28 cellular contexts compared by ENCODE assay signal in genomic region chr5:141355641-141356040, GRCh38. TPM values are rescaled to one million over a fixed set of nuclear protein-coding genes. Genes with fewer than 3 reads are reported as not detected.
DNase-seq lines count a peak whose midpoint lies in the region; ATAC-seq, FAIRE-seq and TF ChIP-seq lines count a peak whose summit lies in the region.
"Had no signal": no experiment of that assay in that cellular context is flagged by ENCODE, and none has a peak within 500 bp of the region (broad histone marks: within the 10 kb centered on the region; RNA-seq: fewer than 3 reads in every experiment).

No MANE protein-coding gene starts in this region.

- intact Hi-C loops in lower leg skin (cut with DNase I; ENCODE audit: low total_unique reads) = no loop called here

- ATAC-seq in HG02623 (IDR thresholded peaks at IDR 0.05; ENCODE audit: unreplicated experiment) = no peak
- ATAC-seq: Panc1, sciatic nerve, WTC11 had no signal

- peaks cover 52% of the 10 kb centered on the region for H3K27me3 Mint-ChIP-seq in activated naive CD8-positive, alpha-beta T cell
- H3K27me3 Mint-ChIP-seq in activated naive CD8-positive, alpha-beta T cell treated with anti-CD3 and anti-CD28 coated beads for 36 hours = peaks cover 91% of the 10 kb centered on the region
- no peaks in the 10 kb centered on the region for H3K27me3 Mint-ChIP-seq in astrocyte (ENCODE audit: low read depth, unreplicated experiment)

- TF ChIP-seq POLR2A in lower leg skin (IDR thresholded peaks at IDR 0.05) = no peak

- H3K4me2 ChIP-seq in astrocyte (ENCODE audit: low read length) = peak overlapping the region; percentile 45

- no peak overlapping the region for H2AFZ ChIP-seq in astrocyte (ENCODE audit: low read depth, low read length)

- H3K4me3 Mint-ChIP-seq in activated naive CD8-positive, alpha-beta T cell = peak overlapping the region; percentile 9
- H3K4me3 Mint-ChIP-seq in activated naive CD8-positive, alpha-beta T cell treated with anti-CD3 and anti-CD28 coated beads for 36 hours = no peak overlapping the region
- no peak overlapping the region for H3K4me3 Mint-ChIP-seq in astrocyte (ENCODE audit: unreplicated experiment)
- H3K4me3 Mint-ChIP-seq: activated naive CD4-positive, alpha-beta T cell treated with anti-CD3 and anti-CD28 coated beads, Interleukin-2, amount 50 U/mL, for 24 hours; neural crest cell; WTC11 had no signal

- H3K4me1 ChIP-seq in astrocyte (ENCODE audit: insufficient read depth, low read length) (no peaks in the 10 kb centered on the region), subcutaneous abdominal adipose tissue (ENCODE audit: control insufficient read depth in 5 of 5, insufficient read depth in 5 of 5, low read length in 5 of 5) (peaks cover 0 to 11% (median 7%) of the 10 kb centered on the region in 5 donors)
- H3K4me1 ChIP-seq: BE2C, thyroid gland had no signal

- 54 to 56% methylated on average over 24 of the region's 24 CpGs for WGBS in lower leg skin, 2 donors

- peaks cover 1% of the 10 kb centered on the region for H3K4me1 Mint-ChIP-seq in activated naive CD8-positive, alpha-beta T cell (ENCODE audit: low read depth)
- H3K4me1 Mint-ChIP-seq in activated naive CD8-positive, alpha-beta T cell treated with anti-CD3 and anti-CD28 coated beads for 36 hours = peaks cover 3% of the 10 kb centered on the region
- H3K4me1 Mint-ChIP-seq in astrocyte (ENCODE audit: low read depth, unreplicated experiment) = no peaks in the 10 kb centered on the region
- H3K4me1 Mint-ChIP-seq: activated naive CD4-positive, alpha-beta T cell treated with anti-CD3 and anti-CD28 coated beads, Interleukin-2, amount 50 U/mL, for 24 hours; neural crest cell had no signal

- peaks cover 3% of the 10 kb centered on the region for H3K27me3 ChIP-seq in astrocyte (ENCODE audit: insufficient read depth, low read length)
- peaks cover 0 to 17% (median 6%) of the 10 kb centered on the region in 5 donors for H3K27me3 ChIP-seq in subcutaneous abdominal adipose tissue (ENCODE audit: control insufficient read depth in 5 of 5, insufficient read depth in 4 of 5, low read length in 5 of 5)
- H3K27me3 ChIP-seq: BE2C, thyroid gland had no signal

- no peaks in the 10 kb centered on the region for H3K36me3 ChIP-seq in astrocyte (ENCODE audit: insufficient read depth, low read length)
- H3K36me3 ChIP-seq in subcutaneous abdominal adipose tissue (ENCODE audit: control insufficient read depth in 5 of 5, insufficient read depth in 5 of 5, low read length in 5 of 5) = no peaks in the 10 kb centered on the region
- H3K36me3 ChIP-seq: thyroid gland had no signal

- H3K9me3 ChIP-seq in astrocyte (ENCODE audit: insufficient read depth, low read depth, low read length) = peaks cover 47% of the 10 kb centered on the region
- peaks cover 45 to 78% (median 65%) of the 10 kb centered on the region in 5 donors for H3K9me3 ChIP-seq in subcutaneous abdominal adipose tissue (ENCODE audit: control insufficient read depth in 5 of 5, low read length in 5 of 5)

- H3K27ac ChIP-seq in astrocyte (ENCODE audit: low read depth, low read length) (no peak overlapping the region), subcutaneous abdominal adipose tissue (ENCODE audit: low read depth, low read length) (no peak overlapping the region)
- H3K27ac ChIP-seq: thyroid gland had no signal

- H4K20me1 ChIP-seq in astrocyte (ENCODE audit: insufficient read depth, low read length) = no peaks in the 10 kb centered on the region

- DNase-seq in activated naive CD8-positive, alpha-beta T cell treated with anti-CD3 and anti-CD28 coated beads for 36 hours = no peak
- DNase-seq in astrocyte (ENCODE audit: low read depth) = no peak
- peak; percentile 65 for DNase-seq in mesenteric fat pad (ENCODE audit: low spot score)
- no peak for DNase-seq in lower leg skin (ENCODE audit: low spot score in 2 of 2)
- DNase-seq in ureter (ENCODE audit: low spot score) = no peak
- DNase-seq: activated CD4-positive, alpha-beta T cell treated with anti-CD3 and anti-CD28 coated beads, Interleukin-2, amount 50 U/mL, for 48 hours; activated CD8-positive, alpha-beta memory T cell treated with anti-CD3 and anti-CD28 coated beads, Interleukin-2, amount 50 U/mL, for 4 hours; BE2C; central memory CD4-positive, alpha-beta T cell; islet precursor cell; NCI-H1417 treated with DMSO at 0.1 percent for 48 hours; NCI-H2081 treated with DMSO at 0.1 percent for 48 hours; NCI-H226; SHP77 treated with DMSO at 0.1 percent for 48 hours; stimulated activated naive CD4-positive, alpha-beta T cell treated with Interleukin-2 at 50 U/mL for 16 hours; thyroid gland had no signal

- H3K9ac ChIP-seq in astrocyte (ENCODE audit: low read length) (no peak overlapping the region), subcutaneous abdominal adipose tissue (ENCODE audit: low read length in 5 of 5) (no peak overlapping the region)

- no peak for FAIRE-seq in astrocyte (lab: Jason Lieb, UNC)
- FAIRE-seq: A204.1 had no signal

- no peaks in the 10 kb centered on the region for H3K79me2 ChIP-seq in astrocyte (ENCODE audit: insufficient read depth, low read length)

- H3K27ac Mint-ChIP-seq in activated naive CD8-positive, alpha-beta T cell = no peak overlapping the region
- H3K27ac Mint-ChIP-seq in activated naive CD8-positive, alpha-beta T cell treated with anti-CD3 and anti-CD28 coated beads for 36 hours = no peak overlapping the region
- no peak overlapping the region for H3K27ac Mint-ChIP-seq in astrocyte (ENCODE audit: unreplicated experiment)
- H3K27ac Mint-ChIP-seq: activated naive CD4-positive, alpha-beta T cell treated with anti-CD3 and anti-CD28 coated beads, Interleukin-2, amount 50 U/mL, for 24 hours; activated T-helper 2 cell treated with anti-CD3 and anti-CD28 coated beads, Interferon-gamma antibody, Interleukin-2, Interleukin-4, amounts not matched to agents 10 μg/mL and 5 μg/mL and 100 μg/mL, durations not matched to agents 14 hours and 24 hours and 36 hours; dendritic cell treated with granulocyte-macrophage colony-stimulating factor and Interleukin-4, amounts not matched to agents 40 ng/mL and 50 ng/mL, for 4 days; WTC11 had no signal

- no peak overlapping the region for H3K4me3 ChIP-seq in astrocyte (ENCODE audit: insufficient read depth, low read depth, low read length)
- peak overlapping the region; percentile 43 to 60 (median 56) for H3K4me3 ChIP-seq in subcutaneous abdominal adipose tissue (ENCODE audit: low read depth in 1 of 5, low read length in 5 of 5)
- H3K4me3 ChIP-seq in lower leg skin (ENCODE audit: low read depth, poor library complexity, severe bottlenecking) = no peak overlapping the region

- TF ChIP-seq CTCF in astrocyte (IDR thresholded peaks at IDR 0.05; ENCODE audit: insufficient read depth, low read depth, low read length) (no peak), lower leg skin (IDR thresholded peaks at IDR 0.05) (no peak)

- peaks cover 9% of the 10 kb centered on the region for H3K9me3 Mint-ChIP-seq in activated naive CD8-positive, alpha-beta T cell (ENCODE audit: low read depth)
- peaks cover 37% of the 10 kb centered on the region for H3K9me3 Mint-ChIP-seq in activated naive CD8-positive, alpha-beta T cell treated with anti-CD3 and anti-CD28 coated beads for 36 hours
- H3K9me3 Mint-ChIP-seq in astrocyte (ENCODE audit: unreplicated experiment) = peaks cover 35% of the 10 kb centered on the region

- peaks cover 13% of the 10 kb centered on the region for H3K36me3 Mint-ChIP-seq in activated naive CD8-positive, alpha-beta T cell
- H3K36me3 Mint-ChIP-seq in activated naive CD8-positive, alpha-beta T cell treated with anti-CD3 and anti-CD28 coated beads for 36 hours = peaks cover 18% of the 10 kb centered on the region
- H3K36me3 Mint-ChIP-seq in astrocyte (ENCODE audit: low read depth, unreplicated experiment) = peaks cover 10% of the 10 kb centered on the region

RNA-seq across cellular contexts. Expression of gene PCDHGA4, which starts 0.8 kb away (rescaled TPM):
- under 1 TPM in 1 of 2 experiments, not detected in 1; 0.12 TPM for total RNA-seq in activated naive CD8-positive, alpha-beta T cell treated with anti-CD3 and anti-CD28 coated beads for 36 hours
- total RNA-seq in astrocyte = 0.48 and 0.50 TPM in 2 replicates
- 4.7 TPM for total RNA-seq in mesenteric fat pad
- 1 to 10 TPM in 3 of 4 donors, under 1 TPM in 1; 0.25 to 4.3 (median 2.4) TPM for total RNA-seq in lower leg skin
- 4.2 TPM for total RNA-seq in ureter
- total RNA-seq: HT-29 had no signal

RNA-seq across cellular contexts. Expression of gene PCDHGB2, which starts 4.2 kb away (rescaled TPM):
- under 1 TPM in 1 of 2 experiments, not detected in 1; 0.10 TPM for total RNA-seq in activated naive CD8-positive, alpha-beta T cell treated with anti-CD3 and anti-CD28 coated beads for 36 hours
- total RNA-seq in astrocyte (1.4 TPM in 2 replicates), mesenteric fat pad (3.1 TPM), lower leg skin (1 to 10 TPM; 2.1 to 4.0 (median 2.6) TPM), ureter (4.3 TPM)
- total RNA-seq: HT-29 had no signal

RNA-seq across cellular contexts. Expression of gene PCDHGB1, which starts 5.7 kb away (rescaled TPM):
- total RNA-seq in activated naive CD8-positive, alpha-beta T cell treated with anti-CD3 and anti-CD28 coated beads for 36 hours = not detected
- total RNA-seq in astrocyte (1.0 and 1.5 TPM in 2 replicates), mesenteric fat pad (1.3 TPM), lower leg skin (1 to 10 TPM in 3 of 4 donors, under 1 TPM in 1; 0.30 to 1.3 (median 1.1) TPM), ureter (3.0 TPM)

RNA-seq across cellular contexts. Expression of gene PCDHGA5, which starts 8.3 kb away (rescaled TPM):
- total RNA-seq in activated naive CD8-positive, alpha-beta T cell treated with anti-CD3 and anti-CD28 coated beads for 36 hours = under 1 TPM in 1 of 2 experiments, not detected in 1; 0.06 TPM
- total RNA-seq in astrocyte (0.29 and 0.30 TPM in 2 replicates), mesenteric fat pad (2.7 TPM), lower leg skin (1 to 10 TPM in 3 of 4 donors, under 1 TPM in 1; 0.51 to 3.4 (median 1.6) TPM), ureter (4.6 TPM)

RNA-seq across cellular contexts. Expression of gene PCDHGA3, which starts 12.0 kb away (rescaled TPM):
- total RNA-seq in activated naive CD8-positive, alpha-beta T cell treated with anti-CD3 and anti-CD28 coated beads for 36 hours = not detected
- total RNA-seq in astrocyte (0.14 and 0.17 TPM in 2 replicates), mesenteric fat pad (2.2 TPM), lower leg skin (1 to 10 TPM; 1.0 to 3.5 (median 2.9) TPM), ureter (2.9 TPM)

Comparison
In these comparisons a context has a peak if more than half of its experiments do, and no peak if none do; other contexts are left out.
1. H3K4me3 ChIP-seq: peak in subcutaneous abdominal adipose tissue (5 of 5); none in astrocyte (single experiment) and lower leg skin (single experiment).